ENCODE assay signal across 8 cellular contexts in genomic region chr1:25247829-25248754, GRCh38. TPM values are rescaled to one million over a fixed set of nuclear protein-coding genes. Genes with fewer than 3 reads are reported as not detected.
DNase-seq lines count a peak whose midpoint lies in the region; ATAC-seq and TF ChIP-seq lines count a peak whose summit lies in the region.

No MANE protein-coding gene starts in this region.

- TF ChIP-seq CTCF in cardiac muscle cell (IDR thresholded peaks at IDR 0.05; ENCODE audit: low read depth, low read length) (peak; percentile 18), dorsolateral prefrontal cortex (IDR thresholded peaks at IDR 0.05 in 54 of 56, conservative IDR thresholded peaks at IDR 0.05 in 2 of 56; ENCODE audit: low read depth in 1 of 56, partially characterized antibody in 56 of 56) (peak in 6 of 56 donors; percentile 1 to 10 (median 4)), neural progenitor cell (IDR thresholded peaks at IDR 0.05) (peak; percentile 52)

- intact Hi-C loops in left ventricle myocardium superior (cut with micrococcal nuclease) (no loop called here), dorsolateral prefrontal cortex (cut with DNase I) (loop anchor here (2.0 to 10.0 kb wide), 4 partner anchors 21 to 567 kb away; partner anchors contain the start of genes MTFR1L (in 1 of the 2) and TMEM50A (in 1 of the 2))

- H3K4me1 Mint-ChIP-seq in neural progenitor cell: peaks cover 27% of the 10 kb centered on the region

- H3K36me3 Mint-ChIP-seq in neural progenitor cell: peaks cover 10% of the 10 kb centered on the region

- H2AFZ ChIP-seq in neural progenitor cell (replicated peaks): peak overlapping the region; percentile 59

- H3K36me3 ChIP-seq in cardiac muscle cell (peaks cover 23% of the 10 kb centered on the region), neural progenitor cell (peaks cover 12% of the 10 kb centered on the region)

- H3K27ac Mint-ChIP-seq in neural progenitor cell: peak overlapping the region; percentile 81

- H3K9me3 Mint-ChIP-seq in neural progenitor cell: no peaks in the 10 kb centered on the region

- H3K4me2 ChIP-seq in neural progenitor cell: peak overlapping the region; percentile 96

- peaks cover 39% of the 10 kb centered on the region for H3F3A ChIP-seq in neural progenitor cell (ENCODE audit: low read depth)

- no peak for TF ChIP-seq EP300 in Ishikawa (IDR thresholded peaks at IDR 0.05; ENCODE audit: borderline replicate concordance)

- TF ChIP-seq RAD21 in Ishikawa (IDR thresholded peaks at IDR 0.05; ENCODE audit: low read depth): no peak

- ATAC-seq in left ventricle myocardium superior: no peak

- H3K9me3 ChIP-seq in cardiac muscle cell (ENCODE audit: low read depth) (no peaks in the 10 kb centered on the region), neural progenitor cell (ENCODE audit: low read depth) (no peaks in the 10 kb centered on the region)

- H4K20me1 ChIP-seq in neural progenitor cell (ENCODE audit: low read depth): peaks cover 24% of the 10 kb centered on the region

- peak overlapping the region; percentile 97 for H3K4me3 Mint-ChIP-seq in neural progenitor cell

- H3K4me1 ChIP-seq in cardiac muscle cell (ENCODE audit: low read depth) (peaks cover 23% of the 10 kb centered on the region), neural progenitor cell (no peaks in the 10 kb centered on the region)

- no peak for DNase-seq in cardiac muscle cell (ENCODE audit: low read depth in 1 of 2, low spot score in 1 of 2)
- DNase-seq in left ventricle myocardium superior: no peak
- DNase-seq in dorsolateral prefrontal cortex: no peak
- no peak for DNase-seq in neural progenitor cell (ENCODE audit: low spot score)
- DNase-seq in occipital lobe (lab: John Stamatoyannopoulos, UW): no peak
- DNase-seq in middle frontal gyrus (ENCODE audit: extremely low spot score, low spot score): no peak
- DNase-seq in OCI-M2 (lab: John Stamatoyannopoulos, UW; ENCODE audit: unreplicated experiment): no peak

- H3K27me3 ChIP-seq in cardiac muscle cell (no peaks in the 10 kb centered on the region), dorsolateral prefrontal cortex (no peaks in the 10 kb centered on the region), neural progenitor cell (no peaks in the 10 kb centered on the region)

- H3K27ac ChIP-seq in cardiac muscle cell (peak overlapping the region; percentile 86), dorsolateral prefrontal cortex (peak overlapping the region; percentile 44 to 100 (median 99)), neural progenitor cell (peak overlapping the region; percentile 7)

- H3K9ac ChIP-seq in neural progenitor cell: no peak overlapping the region

- H3K4me3 ChIP-seq in cardiac muscle cell (peak overlapping the region; percentile 92), dorsolateral prefrontal cortex (peak overlapping the region; percentile 72 to 100 (median 97)), neural progenitor cell (peak overlapping the region; percentile 89)

- peaks cover 4% of the 10 kb centered on the region for H3K27me3 Mint-ChIP-seq in neural progenitor cell (ENCODE audit: insufficient read depth, low read depth)

- peaks cover 36% of the 10 kb centered on the region for H3K79me2 ChIP-seq in neural progenitor cell (ENCODE audit: low read depth)

TF ChIP-seq in Ishikawa, 13 proteins besides CTCF, POLR2A, EP300 and RAD21:
- TF ChIP-seq ZBTB7A (IDR thresholded peaks at IDR 0.05; ENCODE audit: low read depth): peak; percentile 49; the same call in 1 of the 2 replicates
- no peak for TF ChIP-seq TEAD4 (IDR thresholded peaks at IDR 0.05)

RNA-seq across cellular contexts. Expression of gene RSRP1, which starts 0.8 kb away (rescaled TPM):
- total RNA-seq in cardiac muscle cell (211 and 231 TPM in 2 replicates), left ventricle myocardium superior (45.0 TPM), dorsolateral prefrontal cortex (100 to 1,000 TPM in 118 of 120 experiments, 10 to 100 TPM in 2; 87.8 to 261 (median 154) TPM), neural progenitor cell (ENCODE audit: low replicate concordance) (102 and 131 TPM in 2 replicates), occipital lobe (62.2 TPM)
- 161 and 223 TPM in 2 replicates for polyA plus RNA-seq in cardiac muscle cell

RNA-seq across cellular contexts. Expression of gene SYF2, which starts 15.8 kb away (rescaled TPM):
- 29.3 and 50.0 TPM in 2 replicates for total RNA-seq in cardiac muscle cell
- 44.6 and 53.4 TPM in 2 replicates for polyA plus RNA-seq in cardiac muscle cell
- 40.8 TPM for total RNA-seq in left ventricle myocardium superior
- total RNA-seq in dorsolateral prefrontal cortex: 10 to 100 TPM; 19.7 to 39.9 (median 26.6) TPM
- total RNA-seq in neural progenitor cell (ENCODE audit: low replicate concordance): 62.5 and 114 TPM in 2 replicates
- 33.4 TPM for total RNA-seq in occipital lobe

RNA-seq across cellular contexts. Expression of gene RHD, which starts 24.2 kb away (rescaled TPM):
- total RNA-seq in cardiac muscle cell: 0.74 TPM in 1 of 2 replicates, not detected in the other
- polyA plus RNA-seq in cardiac muscle cell: 0.70 and 1.1 TPM in 2 replicates
- not detected for total RNA-seq in left ventricle myocardium superior
- under 1 TPM in 8 of 120 experiments, not detected in 112; 0.22 to 0.96 (median 0.56) TPM for total RNA-seq in dorsolateral prefrontal cortex
- not detected in 2 replicates for total RNA-seq in neural progenitor cell (ENCODE audit: low replicate concordance)
- 0.16 TPM for total RNA-seq in occipital lobe

Comparison
In these comparisons a context has a peak if more than half of its experiments do, and no peak if none do; other contexts are left out.
1. H3K27ac ChIP-seq: peak in every context shown above with its lines; median percentile 99 in dorsolateral prefrontal cortex; 86 in cardiac muscle cell; 7 in neural progenitor cell.